In the genomic region with DNA sequence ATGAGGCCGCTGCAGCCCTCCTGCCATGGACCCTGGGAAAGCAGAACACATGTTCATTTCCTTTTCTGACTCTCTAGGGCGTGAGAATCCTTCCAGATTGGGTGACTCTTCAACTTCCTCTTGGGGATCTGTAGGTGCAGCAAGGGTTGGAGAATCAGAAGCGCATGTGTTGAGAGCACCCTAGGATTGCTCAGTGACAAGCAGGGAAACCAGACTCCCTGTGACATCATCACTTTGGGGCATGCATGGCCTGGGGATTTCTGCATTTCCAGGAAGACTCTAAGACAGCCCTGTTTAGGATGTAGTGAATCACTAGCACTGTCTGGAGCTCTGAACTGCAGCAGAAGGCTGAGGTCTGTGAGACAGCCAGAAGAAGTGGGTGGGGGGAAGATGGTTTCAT, we compare ENCODE assay signal across 8 cellular contexts. TPM values are rescaled to one million over a fixed set of nuclear protein-coding genes. Genes with fewer than 3 reads are reported as not detected.
A peak's percentile ranks its signal among the peaks of the same experiment; 100 is the strongest.
DNase-seq lines count a peak whose midpoint lies in the region; ATAC-seq and TF ChIP-seq lines count a peak whose summit lies in the region.

No MANE protein-coding gene starts in this region.

- ATAC-seq in GM19372 (IDR thresholded peaks at IDR 0.05; ENCODE audit: low read depth, unreplicated experiment) (peak; percentile 80), lower lobe of right lung (peak; percentile 63 to 75), GM19328 (IDR thresholded peaks at IDR 0.05; ENCODE audit: unreplicated experiment) (no peak)

- H3K36me3 ChIP-seq in lower lobe of right lung: no peaks in the 10 kb centered on the region

- peaks cover 63% of the 10 kb centered on the region for H3K4me1 ChIP-seq in lower lobe of right lung

- peak overlapping the region; percentile 0 for H3K4me3 ChIP-seq in lower lobe of right lung

- peaks cover 70% of the 10 kb centered on the region for H3K4me1 Mint-ChIP-seq in activated T-cell treated with anti-CD3 and anti-CD28 coated beads, Interleukin-2, amount 50 U/mL, for 24 hours (ENCODE audit: low read depth)

- no peak for TF ChIP-seq CTCF in lower lobe of right lung (IDR thresholded peaks at IDR 0.05)

- DNase-seq in Kasumi-1 (lab: John Stamatoyannopoulos, UW) (peak; percentile 93 to 94), lower lobe of right lung (no peak), cerebellar cortex (ENCODE audit: low spot score) (no peak), iPS-NIHi7 (ENCODE audit: extremely low spot score) (no peak), iPS-NIHi11 (ENCODE audit: low spot score) (no peak)
- DNase-seq in activated T-cell treated with anti-CD3 and anti-CD28 coated beads, Interleukin-2, amount 50 U/mL, for 24 hours: peak; percentile 71

- no peaks in the 10 kb centered on the region for H3K27me3 Mint-ChIP-seq in activated T-cell treated with anti-CD3 and anti-CD28 coated beads, Interleukin-2, amount 50 U/mL, for 24 hours

- H3K9me3 ChIP-seq in lower lobe of right lung: no peaks in the 10 kb centered on the region

- no peaks in the 10 kb centered on the region for H3K36me3 Mint-ChIP-seq in activated T-cell treated with anti-CD3 and anti-CD28 coated beads, Interleukin-2, amount 50 U/mL, for 24 hours (ENCODE audit: low read depth)

- peak overlapping the region; percentile 77 for H3K4me3 Mint-ChIP-seq in activated T-cell treated with anti-CD3 and anti-CD28 coated beads, Interleukin-2, amount 50 U/mL, for 24 hours

- intact Hi-C loops in lower lobe of right lung (cut with DNase I): no loop called here

- H3K27ac ChIP-seq in lower lobe of right lung: no peak overlapping the region

- H3K9me3 Mint-ChIP-seq in activated T-cell treated with anti-CD3 and anti-CD28 coated beads, Interleukin-2, amount 50 U/mL, for 24 hours: no peaks in the 10 kb centered on the region

- peak overlapping the region; percentile 94 for H3K27ac Mint-ChIP-seq in activated T-cell treated with anti-CD3 and anti-CD28 coated beads, Interleukin-2, amount 50 U/mL, for 24 hours

- H3K27me3 ChIP-seq in lower lobe of right lung (ENCODE audit: low read depth): no peaks in the 10 kb centered on the region

RNA-seq across cellular contexts. Expression of a gene that starts 15.1 kb away (rescaled TPM):
- 82.9 TPM for total RNA-seq in lower lobe of right lung

Comparison
In these comparisons a context has a peak if more than half of its experiments do, and no peak if none do; other contexts are left out.
1. DNase-seq: peak in Kasumi-1 (2 of 2) and activated T-cell treated with anti-CD3 and anti-CD28 coated beads, Interleukin-2, amount 50 U/mL, for 24 hours (single experiment); none in lower lobe of right lung (single experiment), cerebellar cortex (single experiment), iPS-NIHi7 (single experiment) and iPS-NIHi11 (single experiment).